ENCODE assay signal across 9 cellular contexts in the genomic region with DNA sequence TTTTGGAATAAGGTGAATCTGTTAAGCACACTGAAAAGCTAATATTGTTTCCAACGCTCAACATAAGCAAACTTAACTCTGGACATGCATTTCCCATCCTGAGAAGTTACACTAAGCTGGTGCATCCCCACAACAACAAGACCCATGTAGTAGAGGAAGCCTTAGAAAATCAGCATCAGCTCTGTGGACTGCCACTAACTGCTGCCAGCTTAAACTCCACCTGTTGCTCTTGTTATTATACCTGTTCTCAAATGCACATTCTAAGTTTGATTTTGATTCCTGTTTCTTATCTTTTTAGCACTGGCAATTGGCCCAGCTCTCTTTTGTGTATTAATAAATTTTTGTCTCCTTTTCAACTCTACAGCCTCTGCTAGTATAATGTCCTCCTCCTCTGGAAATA.
"Had no signal": no experiment of that assay in that cellular context is flagged by ENCODE, and none has a peak within 500 bp of the region (broad histone marks: within the 10 kb centered on the region; RNA-seq: fewer than 3 reads in every experiment).

No MANE protein-coding gene starts in this region.

- H3K27ac ChIP-seq: VCaP, WERI-Rb-1 had no signal

- ATAC-seq: activated CD4-positive, alpha-beta T cell treated with anti-CD3 and anti-CD28 coated beads for 36 hours; activated CD4-positive, CD25-positive, alpha-beta regulatory T cell treated with anti-CD3 and anti-CD28 coated beads, Interleukin-2, amount 50 U/mL, for 24 hours; activated CD8-positive, alpha-beta memory T cell treated with anti-CD3 and anti-CD28 coated beads, Interleukin-2, amount 10 ng/mL, durations not matched to agents 7 days and 5 days; activated CD8-positive, alpha-beta T cell treated with anti-CD3 and anti-CD28 coated beads for 36 hours; activated CD8-positive, alpha-beta T cell treated with anti-CD3 and anti-CD28 coated beads, Interleukin-2, amount 10 ng/mL, durations not matched to agents 7 days and 5 days; T-helper 17 cell; WTC11 had no signal

- H3K36me3 ChIP-seq: WERI-Rb-1 had no signal
